In the genomic region with DNA sequence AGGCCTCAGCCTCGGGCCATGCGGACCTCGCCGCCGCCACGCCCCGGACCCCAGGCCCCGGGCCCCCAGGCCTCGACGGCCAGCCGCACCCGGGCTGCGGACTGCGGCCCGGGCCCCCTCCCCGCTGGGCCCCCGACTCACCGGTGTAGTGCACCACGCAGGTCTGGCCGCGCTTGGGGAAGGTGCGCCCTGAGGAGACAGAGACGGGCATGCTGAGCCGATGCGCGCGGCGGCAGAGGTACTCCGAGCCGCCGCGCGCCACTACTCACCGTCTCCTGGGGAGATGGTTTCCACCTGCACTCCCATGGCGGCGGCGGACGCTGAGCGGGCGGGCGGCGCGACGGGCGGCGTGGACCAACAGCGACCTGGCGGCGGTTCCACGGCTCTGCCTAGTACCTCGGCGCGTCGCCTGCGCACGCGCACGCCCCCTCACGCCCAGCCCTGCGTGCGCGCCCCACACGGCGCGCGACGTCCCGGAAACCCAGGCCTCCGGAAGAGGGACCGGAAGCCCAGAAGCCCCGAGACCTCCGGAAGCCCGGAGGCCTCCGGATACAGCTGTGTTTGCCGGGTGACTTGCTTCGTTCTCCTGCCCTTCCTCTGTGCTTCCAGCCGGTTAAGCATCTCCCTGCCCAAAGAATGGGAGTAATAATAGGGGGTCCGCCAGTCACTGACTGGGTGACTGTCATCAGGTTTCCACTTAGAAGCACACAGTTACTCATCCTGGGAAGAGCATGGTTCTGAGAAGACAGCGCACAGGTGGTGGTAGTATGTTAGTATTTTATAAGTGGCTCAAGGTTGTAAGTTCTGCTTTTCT, we compare ENCODE assay signal across 1 cellular context.
TF ChIP-seq lines count a peak whose summit lies in the region.

Gene FKBP1A, minus strand, starts transcription at position 362 of the 814 bp plus-strand sequence. Its CDS starts 56 bp downstream, at position 306.

TF ChIP-seq in GM12878, 131 proteins besides CTCF, POLR2A, EP300 and RAD21 (continued from another document and continues in another):
- TF ChIP-seq, protein P1, sequence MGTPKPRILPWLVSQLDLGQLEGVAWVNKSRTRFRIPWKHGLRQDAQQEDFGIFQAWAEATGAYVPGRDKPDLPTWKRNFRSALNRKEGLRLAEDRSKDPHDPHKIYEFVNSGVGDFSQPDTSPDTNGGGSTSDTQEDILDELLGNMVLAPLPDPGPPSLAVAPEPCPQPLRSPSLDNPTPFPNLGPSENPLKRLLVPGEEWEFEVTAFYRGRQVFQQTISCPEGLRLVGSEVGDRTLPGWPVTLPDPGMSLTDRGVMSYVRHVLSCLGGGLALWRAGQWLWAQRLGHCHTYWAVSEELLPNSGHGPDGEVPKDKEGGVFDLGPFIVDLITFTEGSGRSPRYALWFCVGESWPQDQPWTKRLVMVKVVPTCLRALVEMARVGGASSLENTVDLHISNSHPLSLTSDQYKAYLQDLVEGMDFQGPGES (IDR thresholded peaks at IDR 0.05), result 0 out of 2 replicates have a peak, but pooled peaks have one; percentile 33
- TF ChIP-seq E2F8 (IDR thresholded peaks at IDR 0.05; ENCODE audit: low read depth, partially characterized antibody), result peak; percentile 74
- peak in 1 of 2 experiments; percentile 96; a peak in 2 of 4 replicates for TF ChIP-seq ETV6 (conservative IDR thresholded peaks at IDR 0.05 in 1 of 2, IDR thresholded peaks at IDR 0.05 in 1 of 2; ENCODE audit: borderline replicate concordance in 1 of 2, low read depth in 1 of 2)
- no peak for TF ChIP-seq CEBPB (IDR thresholded peaks at IDR 0.05; ENCODE audit: borderline replicate concordance in 1 of 2, low read depth in 2 of 2, low read length in 2 of 2)
- TF ChIP-seq POU2F2 (IDR thresholded peaks at IDR 0.05; ENCODE audit: borderline replicate concordance, low read depth, low read length), result no peak
- TF ChIP-seq HCFC1 (IDR thresholded peaks at IDR 0.05; ENCODE audit: low read length), result peak; percentile 84
- TF ChIP-seq RELA (IDR thresholded peaks at IDR 0.05; ENCODE audit: borderline replicate concordance, partially characterized antibody), result peak; percentile 17
- no peak for TF ChIP-seq PAX5 (IDR thresholded peaks at IDR 0.05; ENCODE audit: borderline replicate concordance, low read depth, low read length)
- TF ChIP-seq, protein P2, sequence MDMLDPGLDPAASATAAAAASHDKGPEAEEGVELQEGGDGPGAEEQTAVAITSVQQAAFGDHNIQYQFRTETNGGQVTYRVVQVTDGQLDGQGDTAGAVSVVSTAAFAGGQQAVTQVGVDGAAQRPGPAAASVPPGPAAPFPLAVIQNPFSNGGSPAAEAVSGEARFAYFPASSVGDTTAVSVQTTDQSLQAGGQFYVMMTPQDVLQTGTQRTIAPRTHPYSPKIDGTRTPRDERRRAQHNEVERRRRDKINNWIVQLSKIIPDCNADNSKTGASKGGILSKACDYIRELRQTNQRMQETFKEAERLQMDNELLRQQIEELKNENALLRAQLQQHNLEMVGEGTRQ (IDR thresholded peaks at IDR 0.05; ENCODE audit: borderline replicate concordance, low read depth, low read length), result no peak
- no peak for TF ChIP-seq ATF2 (IDR thresholded peaks at IDR 0.05; ENCODE audit: low read length)
- TF ChIP-seq IKZF1 (conservative IDR thresholded peaks at IDR 0.05), result peak; percentile 94
- TF ChIP-seq IRF5 (IDR thresholded peaks at IDR 0.05; ENCODE audit: borderline replicate concordance), result no peak
- no peak for TF ChIP-seq MEF2A (IDR thresholded peaks at IDR 0.05; ENCODE audit: insufficient read depth, low read depth, low read length)
- TF ChIP-seq JUND (IDR thresholded peaks at IDR 0.05; ENCODE audit: low read depth, low read length), result no peak
- peak; percentile 60 for TF ChIP-seq NR2C1 (IDR thresholded peaks at IDR 0.05)
- TF ChIP-seq CREB1 (IDR thresholded peaks at IDR 0.05; ENCODE audit: low read depth), result peak; percentile 56
- no peak for TF ChIP-seq EZH2 (IDR thresholded peaks at IDR 0.05; ENCODE audit: borderline replicate concordance, control insufficient read depth, low read depth, low read length)
- no peak for TF ChIP-seq SUZ12 (IDR thresholded peaks at IDR 0.05; ENCODE audit: unreplicated experiment)
- TF ChIP-seq, protein P3, sequence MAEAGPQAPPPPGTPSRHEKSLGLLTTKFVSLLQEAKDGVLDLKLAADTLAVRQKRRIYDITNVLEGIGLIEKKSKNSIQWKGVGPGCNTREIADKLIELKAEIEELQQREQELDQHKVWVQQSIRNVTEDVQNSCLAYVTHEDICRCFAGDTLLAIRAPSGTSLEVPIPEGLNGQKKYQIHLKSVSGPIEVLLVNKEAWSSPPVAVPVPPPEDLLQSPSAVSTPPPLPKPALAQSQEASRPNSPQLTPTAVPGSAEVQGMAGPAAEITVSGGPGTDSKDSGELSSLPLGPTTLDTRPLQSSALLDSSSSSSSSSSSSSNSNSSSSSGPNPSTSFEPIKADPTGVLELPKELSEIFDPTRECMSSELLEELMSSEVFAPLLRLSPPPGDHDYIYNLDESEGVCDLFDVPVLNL (IDR thresholded peaks at IDR 0.05; ENCODE audit: low read depth, low read length), result no peak
- peak; percentile 99 for TF ChIP-seq SIN3A (IDR thresholded peaks at IDR 0.05; ENCODE audit: low read depth, low read length)
- no peak for TF ChIP-seq PRDM15 (CRISPR knock-in tag; IDR thresholded peaks at IDR 0.05)
- peak; percentile 93 to 95 for TF ChIP-seq EGR1 (IDR thresholded peaks at IDR 0.05; ENCODE audit: borderline replicate concordance in 1 of 2, low read depth in 2 of 2, low read length in 2 of 2)
- TF ChIP-seq RAD51 (IDR thresholded peaks at IDR 0.05), result no peak
- TF ChIP-seq TAF1 (IDR thresholded peaks at IDR 0.05; ENCODE audit: borderline replicate concordance, low read depth, low read length), result peak; percentile 52; the same call in 1 of the 2 replicates
- no peak for TF ChIP-seq NFXL1 (IDR thresholded peaks at IDR 0.05; ENCODE audit: borderline replicate concordance)
- TF ChIP-seq TCF3 (IDR thresholded peaks at IDR 0.05; ENCODE audit: borderline replicate concordance, insufficient read depth, low read depth, low read length), result 0 out of 2 replicates have a peak, but pooled peaks have one; percentile 58
- TF ChIP-seq IRF4 (IDR thresholded peaks at IDR 0.05; ENCODE audit: low read depth, low read length), result no peak
- TF ChIP-seq SREBF1 (IDR thresholded peaks at IDR 0.05; ENCODE audit: low read length), result peak; percentile 19; the same call in 1 of the 2 replicates
- TF ChIP-seq KLF5 (IDR thresholded peaks at IDR 0.05; ENCODE audit: partially characterized antibody), result no peak
- no peak for TF ChIP-seq FOXM1 (IDR thresholded peaks at IDR 0.05; ENCODE audit: low read depth, low read length)
- TF ChIP-seq USF1 (IDR thresholded peaks at IDR 0.05; ENCODE audit: borderline replicate concordance, extremely low read length, insufficient read depth, low read depth, low read length), result no peak
- TF ChIP-seq, protein P4, sequence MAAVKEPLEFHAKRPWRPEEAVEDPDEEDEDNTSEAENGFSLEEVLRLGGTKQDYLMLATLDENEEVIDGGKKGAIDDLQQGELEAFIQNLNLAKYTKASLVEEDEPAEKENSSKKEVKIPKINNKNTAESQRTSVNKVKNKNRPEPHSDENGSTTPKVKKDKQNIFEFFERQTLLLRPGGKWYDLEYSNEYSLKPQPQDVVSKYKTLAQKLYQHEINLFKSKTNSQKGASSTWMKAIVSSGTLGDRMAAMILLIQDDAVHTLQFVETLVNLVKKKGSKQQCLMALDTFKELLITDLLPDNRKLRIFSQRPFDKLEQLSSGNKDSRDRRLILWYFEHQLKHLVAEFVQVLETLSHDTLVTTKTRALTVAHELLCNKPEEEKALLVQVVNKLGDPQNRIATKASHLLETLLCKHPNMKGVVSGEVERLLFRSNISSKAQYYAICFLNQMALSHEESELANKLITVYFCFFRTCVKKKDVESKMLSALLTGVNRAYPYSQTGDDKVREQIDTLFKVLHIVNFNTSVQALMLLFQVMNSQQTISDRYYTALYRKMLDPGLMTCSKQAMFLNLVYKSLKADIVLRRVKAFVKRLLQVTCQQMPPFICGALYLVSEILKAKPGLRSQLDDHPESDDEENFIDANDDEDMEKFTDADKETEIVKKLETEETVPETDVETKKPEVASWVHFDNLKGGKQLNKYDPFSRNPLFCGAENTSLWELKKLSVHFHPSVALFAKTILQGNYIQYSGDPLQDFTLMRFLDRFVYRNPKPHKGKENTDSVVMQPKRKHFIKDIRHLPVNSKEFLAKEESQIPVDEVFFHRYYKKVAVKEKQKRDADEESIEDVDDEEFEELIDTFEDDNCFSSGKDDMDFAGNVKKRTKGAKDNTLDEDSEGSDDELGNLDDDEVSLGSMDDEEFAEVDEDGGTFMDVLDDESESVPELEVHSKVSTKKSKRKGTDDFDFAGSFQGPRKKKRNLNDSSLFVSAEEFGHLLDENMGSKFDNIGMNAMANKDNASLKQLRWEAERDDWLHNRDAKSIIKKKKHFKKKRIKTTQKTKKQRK (IDR thresholded peaks at IDR 0.05; ENCODE audit: low read depth, low read length), result no peak
